13 cellular contexts compared by ENCODE assay signal in genomic region chr4:151888367-151888866, GRCh38.
DNase-seq lines count a peak whose midpoint lies in the region; ATAC-seq, FAIRE-seq and TF ChIP-seq lines count a peak whose summit lies in the region.
"Had no signal": no experiment of that assay in that cellular context is flagged by ENCODE, and none has a peak within 500 bp of the region (broad histone marks: within the 10 kb centered on the region; RNA-seq: fewer than 3 reads in every experiment).

No MANE protein-coding gene starts in this region.

- DNase-seq in stimulated activated CD4-positive, alpha-beta T cell treated with anti-CD3 and anti-CD28 coated beads, Interleukin-1b, Interleukin-23, amount 100 ng/mL, for 48 hours, result peak; percentile 14
- no peak for DNase-seq in stimulated activated CD4-positive, alpha-beta T cell treated with anti-CD3 and anti-CD28 coated beads, Interleukin-12 subunit alpha, Interleukin-12 subunit beta, amount 100 ng/mL, for 4 hours
- DNase-seq in urothelium cell line (ENCODE audit: low spot score), result no peak
- DNase-seq in H54 (ENCODE audit: insufficient read length, low spot score), result no peak
- DNase-seq in GOT3 (lab: John Stamatoyannopoulos, UW), result no peak
- no peak for DNase-seq in islet precursor cell
- DNase-seq: effector CD8-positive, alpha-beta T cell; mammary epithelial cell; stimulated activated CD4-positive, alpha-beta T cell treated with anti-CD3 and anti-CD28 coated beads, Interleukin-4, amount 100 ng/mL, for 4 hours; upper lobe of left lung had no signal

- no peak for TF ChIP-seq POLR2A in H54 (IDR thresholded peaks at IDR 0.05; ENCODE audit: low read depth, low read length)

- ATAC-seq in HG02588 (IDR thresholded peaks at IDR 0.05; ENCODE audit: unreplicated experiment), result peak; percentile 57
- peak; percentile 47 for ATAC-seq in HG03469 (IDR thresholded peaks at IDR 0.05; ENCODE audit: unreplicated experiment)

- peak; percentile 17 for FAIRE-seq in urothelium cell line (lab: Jason Lieb, UNC)
- no peak for FAIRE-seq in H54 (lab: Jason Lieb, UNC)
- FAIRE-seq: G401.6 had no signal
